ENCODE assay signal across 1 cellular context in the genomic region with DNA sequence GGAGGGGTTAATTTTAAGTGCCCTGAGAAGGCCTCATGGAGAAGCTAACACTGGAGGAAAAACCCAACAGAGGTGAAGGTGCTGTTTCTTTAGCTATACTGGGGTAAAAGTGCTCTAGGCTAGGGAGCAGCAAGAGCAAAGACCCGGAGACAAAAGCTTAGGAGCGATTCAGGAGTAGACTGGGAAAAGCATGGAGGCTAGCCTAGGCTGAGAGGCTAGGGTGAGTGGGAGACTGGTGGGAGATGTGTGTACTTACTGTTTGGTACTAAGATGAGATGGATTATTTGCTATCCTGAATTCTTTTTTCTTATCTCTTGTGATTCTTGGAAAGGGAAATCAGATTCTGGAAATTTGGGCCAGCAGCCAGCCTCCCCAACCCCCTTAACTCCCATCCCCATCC.
TF ChIP-seq lines count a peak whose summit lies in the region.

No MANE protein-coding gene starts in this region.

TF ChIP-seq in HepG2, 621 proteins besides CTCF, POLR2A, EP300 and RAD21:
- no peak for TF ChIP-seq ZNF124 (CRISPR knock-in tag; IDR thresholded peaks at IDR 0.05)
- 0 out of 2 replicates have a peak, but pooled peaks have one; percentile 44 for TF ChIP-seq SMYD3 (CRISPR knock-in tag; IDR thresholded peaks at IDR 0.05)
- TF ChIP-seq ZNF552 (CRISPR knock-in tag; IDR thresholded peaks at IDR 0.05; ENCODE audit: borderline replicate concordance), result no peak
- no peak for TF ChIP-seq ZNF230 (CRISPR knock-in tag; IDR thresholded peaks at IDR 0.05)
- no peak for TF ChIP-seq CREB1 (IDR thresholded peaks at IDR 0.05)
- TF ChIP-seq CREB1 (CRISPR knock-in tag; IDR thresholded peaks at IDR 0.05), result 0 out of 2 replicates have a peak, but pooled peaks have one; percentile 6
- TF ChIP-seq PPARG (CRISPR knock-in tag; conservative IDR thresholded peaks at IDR 0.05), result 0 out of 2 replicates have a peak, but pooled peaks have one; percentile 13
- TF ChIP-seq NPAS2 (CRISPR knock-in tag; IDR thresholded peaks at IDR 0.05; ENCODE audit: borderline replicate concordance), result no peak
- TF ChIP-seq SSRP1 (CRISPR knock-in tag; IDR thresholded peaks at IDR 0.05), result no peak
- TF ChIP-seq SP2 (CRISPR knock-in tag; IDR thresholded peaks at IDR 0.05), result no peak
- peak; percentile 96 for TF ChIP-seq PRDM15 (CRISPR knock-in tag; IDR thresholded peaks at IDR 0.05)
- TF ChIP-seq SP4 (CRISPR knock-in tag; IDR thresholded peaks at IDR 0.05), result 0 out of 2 replicates have a peak, but pooled peaks have one; percentile 26
- TF ChIP-seq ZFP90 (CRISPR knock-in tag; IDR thresholded peaks at IDR 0.05; ENCODE audit: borderline replicate concordance), result no peak
- TF ChIP-seq RBM22 (optimal IDR thresholded peaks at IDR 0.05; ENCODE audit: low read length), result peak; percentile 15
